Comparison of ENCODE assay signal across 8 cellular contexts in the genomic region with DNA sequence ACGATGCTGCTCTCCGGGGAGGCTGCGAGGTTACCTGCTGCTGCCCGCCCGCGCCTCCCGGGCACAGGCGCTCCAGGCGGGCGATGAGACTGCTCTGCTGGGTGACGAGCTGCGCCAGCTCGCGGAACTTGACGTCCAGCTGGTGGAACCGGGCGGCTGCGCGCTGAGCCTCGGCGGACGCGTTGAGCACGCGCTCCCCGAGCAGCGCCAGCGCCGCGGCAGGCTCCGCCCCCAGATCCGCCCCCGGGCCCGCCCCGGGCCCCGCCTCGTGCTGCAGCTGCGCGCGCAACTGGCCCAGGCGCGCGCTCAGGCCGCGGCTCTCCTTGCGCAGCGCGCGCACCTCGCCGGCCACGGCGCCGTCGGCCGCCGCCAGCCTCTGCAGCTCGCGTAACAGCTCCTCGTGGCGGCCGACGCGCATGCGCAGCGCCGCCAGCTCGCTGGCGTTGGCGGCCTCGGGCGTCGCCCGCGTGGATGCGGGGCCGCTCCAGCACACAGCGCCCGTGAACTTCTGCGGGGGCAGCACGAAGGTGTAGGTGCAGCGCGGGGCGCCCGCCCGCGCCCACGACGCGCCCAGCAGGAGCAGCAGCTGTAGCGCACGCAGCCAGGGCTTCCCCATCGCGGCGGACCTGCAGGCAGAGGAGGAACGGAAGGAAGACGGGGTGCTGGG. TPM values are rescaled to one million over a fixed set of nuclear protein-coding genes. Genes with fewer than 3 reads are reported as not detected.
DNase-seq lines count a peak whose midpoint lies in the region; ATAC-seq lines count a peak whose summit lies in the region.

No MANE protein-coding gene starts in this region.

- peak overlapping the region; percentile 62 for H3K4me3 Mint-ChIP-seq in activated CD4-positive, alpha-beta memory T cell treated with anti-CD3 and anti-CD28 coated beads for 36 hours
- peak overlapping the region; percentile 55 for H3K4me3 Mint-ChIP-seq in memory B cell

- peak; percentile 78 for ATAC-seq in GM19351 (IDR thresholded peaks at IDR 0.05; ENCODE audit: unreplicated experiment)
- peak; percentile 79 for ATAC-seq in HG03520 (IDR thresholded peaks at IDR 0.05; ENCODE audit: unreplicated experiment)
- peak; percentile 81 for ATAC-seq in memory B cell (ENCODE audit: low read depth)

- H3K36me3 Mint-ChIP-seq in activated CD4-positive, alpha-beta memory T cell treated with anti-CD3 and anti-CD28 coated beads for 36 hours = peaks cover 26% of the 10 kb centered on the region
- peaks cover 21% of the 10 kb centered on the region for H3K36me3 Mint-ChIP-seq in memory B cell

- POLR2A ChIA-PET in activated CD4-positive, alpha-beta memory T cell treated with anti-CD3 and anti-CD28 coated beads for 36 hours (lab: Charles Lee) = interaction anchor here (0.8 to 5.7 kb wide), 5 partner anchors 9 to 98 kb away, joined by 4 to 75 read pairs (median 14); partner anchors contain the start of genes DNMT1, P2RY11 and PPAN

- DNase-seq in C1 segment of cervical spinal cord (lab: John Stamatoyannopoulos, UW) = peak; percentile 4 to 93 (median 73)
- DNase-seq in NCI-H69 (lab: John Stamatoyannopoulos, UW) = peak; percentile 97
- peak; percentile 92 for DNase-seq in activated CD4-positive, alpha-beta memory T cell treated with anti-CD3 and anti-CD28 coated beads for 36 hours
- peak; percentile 80 for DNase-seq in effector CD4-positive, alpha-beta T cell
- peak; percentile 95 for DNase-seq in memory B cell (ENCODE audit: low spot score in 2 of 2)
- peak; percentile 74 for DNase-seq in stimulated activated CD8-positive, alpha-beta memory T cell treated with anti-CD3 and anti-CD28 coated beads, Interleukin-12 subunit alpha, Interleukin-12 subunit beta, amount 100 ng/mL, for 1 hour (ENCODE audit: low read depth)

- H3K27me3 Mint-ChIP-seq in activated CD4-positive, alpha-beta memory T cell treated with anti-CD3 and anti-CD28 coated beads for 36 hours = no peaks in the 10 kb centered on the region
- H3K27me3 Mint-ChIP-seq in memory B cell = no peaks in the 10 kb centered on the region

- H3K4me1 Mint-ChIP-seq in activated CD4-positive, alpha-beta memory T cell treated with anti-CD3 and anti-CD28 coated beads for 36 hours (ENCODE audit: low read depth) = peaks cover 34% of the 10 kb centered on the region
- peaks cover 31% of the 10 kb centered on the region for H3K4me1 Mint-ChIP-seq in memory B cell

- H3K27ac Mint-ChIP-seq in activated CD4-positive, alpha-beta memory T cell treated with anti-CD3 and anti-CD28 coated beads for 36 hours = peak overlapping the region; percentile 23
- H3K27ac Mint-ChIP-seq in memory B cell = peak overlapping the region; percentile 74

- CTCF ChIA-PET in activated CD4-positive, alpha-beta memory T cell treated with anti-CD3 and anti-CD28 coated beads for 36 hours (lab: Charles Lee) = interaction anchor here (1.1 to 5.4 kb wide), 10 partner anchors 8 to 165 kb away, joined by 3 to 96 read pairs (median 7); partner anchors contain the start of genes P2RY11 and PPAN

- intact Hi-C loops in activated CD4-positive, alpha-beta memory T cell treated with anti-CD3 and anti-CD28 coated beads for 36 hours (cut with micrococcal nuclease) = loop anchor here (1.0 to 2.0 kb wide), 2 partner anchors 8 to 17 kb away; no protein-coding TSS in a partner anchor

- H3K9me3 Mint-ChIP-seq in activated CD4-positive, alpha-beta memory T cell treated with anti-CD3 and anti-CD28 coated beads for 36 hours = no peaks in the 10 kb centered on the region
- H3K9me3 Mint-ChIP-seq in memory B cell = no peaks in the 10 kb centered on the region

RNA-seq across cellular contexts. Expression of gene ANGPTL6, which starts 6.4 kb away (rescaled TPM):
- total RNA-seq in activated CD4-positive, alpha-beta memory T cell treated with anti-CD3 and anti-CD28 coated beads for 36 hours = 10 to 100 TPM; 11.8 to 12.4 TPM

RNA-seq across cellular contexts. Expression of gene SHFL, which starts 10.0 kb away (rescaled TPM):
- total RNA-seq in activated CD4-positive, alpha-beta memory T cell treated with anti-CD3 and anti-CD28 coated beads for 36 hours = 10 to 100 TPM; 53.5 to 62.9 TPM

RNA-seq across cellular contexts. Expression of gene PPAN, which starts 10.1 kb away (rescaled TPM):
- 100 to 1,000 TPM in 1 of 2 experiments, 10 to 100 TPM in 1; 99.2 to 107 TPM for total RNA-seq in activated CD4-positive, alpha-beta memory T cell treated with anti-CD3 and anti-CD28 coated beads for 36 hours

RNA-seq across cellular contexts. Expression of gene P2RY11, which starts 15.4 kb away (rescaled TPM):
- total RNA-seq in activated CD4-positive, alpha-beta memory T cell treated with anti-CD3 and anti-CD28 coated beads for 36 hours = 10 to 100 TPM; 28.4 to 29.6 TPM

RNA-seq across cellular contexts. Expression of gene EIF3G, which starts 23.6 kb away (rescaled TPM):
- total RNA-seq in activated CD4-positive, alpha-beta memory T cell treated with anti-CD3 and anti-CD28 coated beads for 36 hours = 100 to 1,000 TPM; 218 to 245 TPM

Comparison
In these comparisons a context has a peak if more than half of its experiments do, and no peak if none do; other contexts are left out.
1. Peak in every context shown above with its lines: DNase-seq and ATAC-seq.